In the genomic region with DNA sequence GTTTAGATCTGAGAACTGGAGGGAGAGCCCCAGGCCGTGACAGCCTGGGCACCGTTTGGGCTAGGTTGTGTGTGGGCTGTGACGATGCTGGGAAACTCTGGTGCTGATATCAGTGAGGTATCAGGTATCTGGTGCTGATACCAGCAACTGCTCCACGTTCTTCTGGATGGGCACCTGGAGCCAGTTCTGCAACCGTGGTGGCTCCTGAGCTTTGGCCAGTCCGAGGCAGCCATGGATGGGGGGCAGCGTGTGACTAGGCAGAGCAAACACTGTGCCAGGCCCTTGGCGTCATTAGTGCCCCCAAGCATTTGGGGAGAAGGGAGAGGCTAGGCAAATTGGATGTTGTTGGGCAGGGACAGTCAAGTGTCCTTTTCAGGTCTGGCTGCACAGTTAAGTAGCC, we compare ENCODE assay signal across 7 cellular contexts. TPM values are rescaled to one million over a fixed set of nuclear protein-coding genes. Genes with fewer than 3 reads are reported as not detected.
DNase-seq lines count a peak whose midpoint lies in the region; ATAC-seq and TF ChIP-seq lines count a peak whose summit lies in the region.

No MANE protein-coding gene starts in this region.

- H3K9ac ChIP-seq in smooth muscle cell (ENCODE audit: low read depth) = peak overlapping the region; percentile 59

- CTCF ChIA-PET in HEK293 (lab: Yijun Ruan, JAX) = interaction anchor here (1.3 to 2.2 kb wide), 2 partner anchors 27 to 54 kb away, joined by 4 to 11 read pairs; no protein-coding TSS in a partner anchor

- POLR2A ChIA-PET in HEK293 (lab: Yijun Ruan, JAX) = interaction anchor here (1.1 kb wide), 2 partner anchors 8 to 27 kb away, joined by 4 to 5 read pairs; no protein-coding TSS in a partner anchor

- peaks cover 11% of the 10 kb centered on the region for H3K9me3 Mint-ChIP-seq in glutamatergic neuron (ENCODE audit: unreplicated experiment)

- H3K36me3 ChIP-seq in HEK293 (ENCODE audit: control insufficient read depth in 2 of 2, insufficient read depth in 1 of 2, low read length in 2 of 2) (peaks cover 0 to 21% of the 10 kb centered on the region in 2 experiments; a peak in 1 of 3 replicates), WERI-Rb-1 (peaks cover 7% of the 10 kb centered on the region), smooth muscle cell (ENCODE audit: low read depth) (no peaks in the 10 kb centered on the region)

- H3K4me1 ChIP-seq in HEK293 (ENCODE audit: control insufficient read depth, insufficient read depth, low read length) = no peaks in the 10 kb centered on the region
- peaks cover 8% of the 10 kb centered on the region for H3K4me1 ChIP-seq in smooth muscle cell (ENCODE audit: low read depth)

- peak overlapping the region; percentile 65 for H2AFZ ChIP-seq in smooth muscle cell (ENCODE audit: low read depth)

- H3K4me3 Mint-ChIP-seq in glutamatergic neuron (ENCODE audit: unreplicated experiment) = peak overlapping the region; percentile 93

- no peak overlapping the region for H3K27ac Mint-ChIP-seq in glutamatergic neuron (ENCODE audit: unreplicated experiment)

- no peaks in the 10 kb centered on the region for H3K9me3 ChIP-seq in HEK293 (ENCODE audit: control insufficient read depth, insufficient read depth, low read depth, low read length)
- peaks cover 21% of the 10 kb centered on the region for H3K9me3 ChIP-seq in WERI-Rb-1 (ENCODE audit: severe bottlenecking)
- H3K9me3 ChIP-seq in smooth muscle cell (replicated peaks; ENCODE audit: low read depth) = no peaks in the 10 kb centered on the region

- H3K36me3 Mint-ChIP-seq in glutamatergic neuron (ENCODE audit: unreplicated experiment) = no peaks in the 10 kb centered on the region

- H3K4me3 ChIP-seq in HEK293 (ENCODE audit: low read depth, low read length) (peak overlapping the region; percentile 84), WERI-Rb-1 (ENCODE audit: low read depth, low read length) (peak overlapping the region; percentile 90), smooth muscle cell (peak overlapping the region; percentile 71)

- DNase-seq in WERI-Rb-1 (no peak), glutamatergic neuron (no peak), smooth muscle cell (lab: John Stamatoyannopoulos, UW; ENCODE audit: unreplicated experiment) (no peak), hepatic stellate cell (ENCODE audit: low spot score) (no peak)
- no peak for DNase-seq in activated CD4-positive, CD25-positive, alpha-beta regulatory T cell treated with anti-CD3 and anti-CD28 coated beads, Interleukin-2, amount 50 U/mL, for 72 hours

- peaks cover 9% of the 10 kb centered on the region for H3K4me1 Mint-ChIP-seq in glutamatergic neuron (ENCODE audit: low read depth, unreplicated experiment)

- H3K27ac ChIP-seq in HEK293 (ENCODE audit: extremely low read depth, low read depth, low read length) (peak overlapping the region; percentile 37; the same call in 1 of the 2 replicates), WERI-Rb-1 (no peak overlapping the region; the same call in 1 of the 2 replicates), smooth muscle cell (ENCODE audit: low read depth) (peak overlapping the region; percentile 23)

- ATAC-seq in HG02798 (IDR thresholded peaks at IDR 0.05; ENCODE audit: poor library complexity, unreplicated experiment) = no peak

- H3K27me3 ChIP-seq in WERI-Rb-1 (ENCODE audit: insufficient read depth, low read depth, severe bottlenecking) (no peaks in the 10 kb centered on the region), smooth muscle cell (ENCODE audit: low read depth) (no peaks in the 10 kb centered on the region)

- TF ChIP-seq CTCF in HEK293 (tag by site-specific recombination; IDR thresholded peaks at IDR 0.05) (no peak), WERI-Rb-1 (IDR thresholded peaks at IDR 0.05; ENCODE audit: low read depth, low read length) (no peak), glutamatergic neuron (IDR thresholded peaks at IDR 0.05; ENCODE audit: partially characterized antibody, unreplicated experiment) (no peak), smooth muscle cell (IDR thresholded peaks at IDR 0.05; ENCODE audit: borderline replicate concordance, insufficient read depth, poor library complexity, severe bottlenecking) (no peak)

- H3K4me2 ChIP-seq in smooth muscle cell = peak overlapping the region; percentile 89

- WGBS in smooth muscle cell (ENCODE audit: low lambda C conversion rate) = 42% methylated on average over 8 of the region's 8 CpGs

- H3K79me2 ChIP-seq in smooth muscle cell (ENCODE audit: low read depth) = peaks cover 22% of the 10 kb centered on the region

- H3K27me3 Mint-ChIP-seq in glutamatergic neuron (ENCODE audit: unreplicated experiment) = peaks cover 6% of the 10 kb centered on the region

- H3F3A ChIP-seq in smooth muscle cell (ENCODE audit: low read depth) = peaks cover 2% of the 10 kb centered on the region

- peaks cover 9% of the 10 kb centered on the region for H4K20me1 ChIP-seq in smooth muscle cell (ENCODE audit: low read depth)

TF ChIP-seq in HEK293, 187 proteins besides CTCF, POLR2A, EP300 and RAD21:
- TF ChIP-seq, protein P1, sequence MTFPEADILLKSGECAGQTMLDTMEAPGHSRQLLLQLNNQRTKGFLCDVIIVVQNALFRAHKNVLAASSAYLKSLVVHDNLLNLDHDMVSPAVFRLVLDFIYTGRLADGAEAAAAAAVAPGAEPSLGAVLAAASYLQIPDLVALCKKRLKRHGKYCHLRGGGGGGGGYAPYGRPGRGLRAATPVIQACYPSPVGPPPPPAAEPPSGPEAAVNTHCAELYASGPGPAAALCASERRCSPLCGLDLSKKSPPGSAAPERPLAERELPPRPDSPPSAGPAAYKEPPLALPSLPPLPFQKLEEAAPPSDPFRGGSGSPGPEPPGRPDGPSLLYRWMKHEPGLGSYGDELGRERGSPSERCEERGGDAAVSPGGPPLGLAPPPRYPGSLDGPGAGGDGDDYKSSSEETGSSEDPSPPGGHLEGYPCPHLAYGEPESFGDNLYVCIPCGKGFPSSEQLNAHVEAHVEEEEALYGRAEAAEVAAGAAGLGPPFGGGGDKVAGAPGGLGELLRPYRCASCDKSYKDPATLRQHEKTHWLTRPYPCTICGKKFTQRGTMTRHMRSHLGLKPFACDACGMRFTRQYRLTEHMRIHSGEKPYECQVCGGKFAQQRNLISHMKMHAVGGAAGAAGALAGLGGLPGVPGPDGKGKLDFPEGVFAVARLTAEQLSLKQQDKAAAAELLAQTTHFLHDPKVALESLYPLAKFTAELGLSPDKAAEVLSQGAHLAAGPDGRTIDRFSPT (tag by site-specific recombination; IDR thresholded peaks at IDR 0.05) = 0 out of 2 replicates have a peak, but pooled peaks have one; percentile 19
- peak; percentile 50; the same call in 1 of the 2 replicates for TF ChIP-seq ZNF600 (tag by site-specific recombination; IDR thresholded peaks at IDR 0.05)
- no peak for TF ChIP-seq SP3 (tag by site-specific recombination; IDR thresholded peaks at IDR 0.05)
- TF ChIP-seq IKZF3 (tag by site-specific recombination; IDR thresholded peaks at IDR 0.05) = no peak
- TF ChIP-seq ZNF341 (tag by site-specific recombination; IDR thresholded peaks at IDR 0.05; ENCODE audit: low read depth) = 0 out of 2 replicates have a peak, but pooled peaks have one; percentile 3
- peak; percentile 90 for TF ChIP-seq ZBTB6 (tag by site-specific recombination; IDR thresholded peaks at IDR 0.05)
TF ChIP-seq in HEK293: peak in this region for 4.

RNA-seq across cellular contexts. Expression of gene ZNF467, which starts 57.9 kb away (rescaled TPM):
- 1.4 TPM for total RNA-seq in glutamatergic neuron (ENCODE audit: unreplicated experiment)
- 0.58 and 2.0 TPM in 2 replicates for total RNA-seq in smooth muscle cell
- polyA plus RNA-seq in smooth muscle cell = 6.8 and 8.2 TPM in 2 replicates
